ENCODE assay signal across 1 cellular context in genomic region chr17:74203439-74204240, GRCh38.
TF ChIP-seq lines count a peak whose summit lies in the region.

TSS of gene RPL38 (plus strand) at chr17:74203678. CDS start at chr17:74203956, 278 bp downstream.

TF ChIP-seq in HepG2, 621 proteins besides CTCF, POLR2A, EP300 and RAD21 (continued from another document and continues in another):
- peak in 1 of 2 experiments; percentile 83; a peak in 2 of 4 replicates for TF ChIP-seq REST (IDR thresholded peaks at IDR 0.05; ENCODE audit: borderline replicate concordance in 1 of 2, low read depth in 1 of 2, low read length in 2 of 2)
- TF ChIP-seq ZFP91 (CRISPR knock-in tag; IDR thresholded peaks at IDR 0.05; ENCODE audit: borderline replicate concordance) = peak; percentile 93
- TF ChIP-seq SAP130 (CRISPR knock-in tag; IDR thresholded peaks at IDR 0.05; ENCODE audit: low read depth) = peak; percentile 96
- TF ChIP-seq CREBL2 (CRISPR knock-in tag; IDR thresholded peaks at IDR 0.05; ENCODE audit: borderline replicate concordance) = peak; percentile 54; the same call in 1 of the 2 replicates
- TF ChIP-seq ZNF792 (CRISPR knock-in tag; IDR thresholded peaks at IDR 0.05) = peak; percentile 82
- peak; percentile 68 for TF ChIP-seq RXRA (CRISPR knock-in tag; IDR thresholded peaks at IDR 0.05)
- no peak for TF ChIP-seq ZHX1 (CRISPR knock-in tag; IDR thresholded peaks at IDR 0.05; ENCODE audit: low read depth)
- peak; percentile 57 for TF ChIP-seq HMG20A (CRISPR knock-in tag; IDR thresholded peaks at IDR 0.05; ENCODE audit: borderline replicate concordance)
- TF ChIP-seq SMYD3 (CRISPR knock-in tag; IDR thresholded peaks at IDR 0.05) = peak; percentile 58; the same call in 1 of the 2 replicates
- TF ChIP-seq MED13 (CRISPR knock-in tag; IDR thresholded peaks at IDR 0.05) = no peak
- peak; percentile 92 for TF ChIP-seq KMT2B (CRISPR knock-in tag; IDR thresholded peaks at IDR 0.05)
- TF ChIP-seq KLF12 (CRISPR knock-in tag; IDR thresholded peaks at IDR 0.05; ENCODE audit: borderline replicate concordance) = peak; percentile 77
- peak; percentile 91 for TF ChIP-seq MXD1 (CRISPR knock-in tag; IDR thresholded peaks at IDR 0.05)
- TF ChIP-seq E2F5 (CRISPR knock-in tag; conservative IDR thresholded peaks at IDR 0.05) = no peak; the same call in 1 of the 2 replicates
- TF ChIP-seq CREB1 (IDR thresholded peaks at IDR 0.05) = peak; percentile 59
- TF ChIP-seq CREB1 (CRISPR knock-in tag; IDR thresholded peaks at IDR 0.05) = peak; percentile 85
- peak; percentile 74 for TF ChIP-seq PAXIP1 (CRISPR knock-in tag; conservative IDR thresholded peaks at IDR 0.05)
- TF ChIP-seq ZNF143 (CRISPR knock-in tag; IDR thresholded peaks at IDR 0.05) = no peak; the same call in 1 of the 2 replicates
- peak; percentile 89 for TF ChIP-seq ZNF639 (CRISPR knock-in tag; conservative IDR thresholded peaks at IDR 0.05)
- TF ChIP-seq ARNT (IDR thresholded peaks at IDR 0.05) = no peak
- TF ChIP-seq SMAD1 (CRISPR knock-in tag; IDR thresholded peaks at IDR 0.05; ENCODE audit: borderline replicate concordance, low read depth) = peak; percentile 91; the same call in 1 of the 2 replicates
- no peak; the same call in 1 of the 2 replicates for TF ChIP-seq PAWR (CRISPR knock-in tag; IDR thresholded peaks at IDR 0.05; ENCODE audit: borderline replicate concordance)
- TF ChIP-seq CAMTA2 (CRISPR knock-in tag; IDR thresholded peaks at IDR 0.05; ENCODE audit: borderline replicate concordance) = no peak; the same call in 1 of the 2 replicates
- TF ChIP-seq ZNF441 (CRISPR knock-in tag; IDR thresholded peaks at IDR 0.05; ENCODE audit: borderline replicate concordance) = peak; percentile 89
- no peak; the same call in 1 of the 2 replicates for TF ChIP-seq PHF21A (CRISPR knock-in tag; IDR thresholded peaks at IDR 0.05)
- TF ChIP-seq CHD2 (IDR thresholded peaks at IDR 0.05; ENCODE audit: low read depth, low read length) = no peak
- 0 out of 2 replicates have a peak, but pooled peaks have one; percentile 39 for TF ChIP-seq RCOR2 (CRISPR knock-in tag; IDR thresholded peaks at IDR 0.05)
- TF ChIP-seq EHMT2 (IDR thresholded peaks at IDR 0.05; ENCODE audit: borderline replicate concordance, low read depth, low read length) = no peak; the same call in 1 of the 2 replicates
- TF ChIP-seq SALL1 (CRISPR knock-in tag; IDR thresholded peaks at IDR 0.05) = peak; percentile 89
- no peak for TF ChIP-seq TRIM24 (CRISPR knock-in tag; IDR thresholded peaks at IDR 0.05)
- TF ChIP-seq ZNF713 (CRISPR knock-in tag; IDR thresholded peaks at IDR 0.05) = no peak
- no peak for TF ChIP-seq MAFK (conservative IDR thresholded peaks at IDR 0.05 in 1 of 2, IDR thresholded peaks at IDR 0.05 in 1 of 2; ENCODE audit: low read length in 2 of 2)
- no peak for TF ChIP-seq SRSF4 (IDR thresholded peaks at IDR 0.05; ENCODE audit: low read depth, low read length, poor library complexity, severe bottlenecking)
- TF ChIP-seq HNF4A (CRISPR knock-in tag; IDR thresholded peaks at IDR 0.05) = no peak; the same call in 1 of the 2 replicates
- TF ChIP-seq ATF7 (IDR thresholded peaks at IDR 0.05) = no peak
- TF ChIP-seq ATF7 (CRISPR knock-in tag; IDR thresholded peaks at IDR 0.05) = no peak
- peak; percentile 94 for TF ChIP-seq ZFP36L1 (CRISPR knock-in tag; IDR thresholded peaks at IDR 0.05)
- TF ChIP-seq SNAI1 (CRISPR knock-in tag; IDR thresholded peaks at IDR 0.05; ENCODE audit: borderline replicate concordance) = peak; percentile 98
- no peak for TF ChIP-seq RORA (CRISPR knock-in tag; IDR thresholded peaks at IDR 0.05)
- peak; percentile 36; the same call in 1 of the 2 replicates for TF ChIP-seq ZNF138 (CRISPR knock-in tag; IDR thresholded peaks at IDR 0.05; ENCODE audit: low read depth)
- peak; percentile 96 for TF ChIP-seq ZNF331 (CRISPR knock-in tag; IDR thresholded peaks at IDR 0.05)
- TF ChIP-seq ZBTB7A (CRISPR knock-in tag; IDR thresholded peaks at IDR 0.05) = no peak
- peak; percentile 43 for TF ChIP-seq HNRNPH1 (optimal IDR thresholded peaks at IDR 0.05; ENCODE audit: low read depth, low read length)
- TF ChIP-seq IRX3 (CRISPR knock-in tag; IDR thresholded peaks at IDR 0.05; ENCODE audit: borderline replicate concordance, low read depth) = peak; percentile 84
- TF ChIP-seq ZNF747 (CRISPR knock-in tag; IDR thresholded peaks at IDR 0.05; ENCODE audit: borderline replicate concordance) = peak; percentile 89
- TF ChIP-seq ZEB1 (IDR thresholded peaks at IDR 0.05; ENCODE audit: insufficient replicate concordance, low read depth) = no peak
- TF ChIP-seq RBFOX2 (IDR thresholded peaks at IDR 0.05; ENCODE audit: low read depth, low read length) = peak; percentile 94
- peak; percentile 73 for TF ChIP-seq SIX4 (CRISPR knock-in tag; IDR thresholded peaks at IDR 0.05)
- TF ChIP-seq MLX (CRISPR knock-in tag; IDR thresholded peaks at IDR 0.05) = 0 out of 2 replicates have a peak, but pooled peaks have one; percentile 12
- TF ChIP-seq RXRB (CRISPR knock-in tag; IDR thresholded peaks at IDR 0.05; ENCODE audit: borderline replicate concordance) = peak; percentile 88
- TF ChIP-seq PHF5A (CRISPR knock-in tag; IDR thresholded peaks at IDR 0.05; ENCODE audit: low read depth, unreplicated experiment) = peak; percentile 79
- peak; percentile 77; the same call in 2 of the 3 replicates for TF ChIP-seq MXI1 (IDR thresholded peaks at IDR 0.05; ENCODE audit: borderline replicate concordance, low read depth, low read length)
- peak; percentile 84; the same call in 1 of the 2 replicates for TF ChIP-seq KDM5A (IDR thresholded peaks at IDR 0.05; ENCODE audit: borderline replicate concordance, low read length)
- no peak; the same call in 1 of the 2 replicates for TF ChIP-seq HIVEP1 (CRISPR knock-in tag; IDR thresholded peaks at IDR 0.05)
- peak; percentile 95; the same call in 1 of the 2 replicates for TF ChIP-seq ZNF614 (CRISPR knock-in tag; IDR thresholded peaks at IDR 0.05; ENCODE audit: borderline replicate concordance)
